In the genomic region with DNA sequence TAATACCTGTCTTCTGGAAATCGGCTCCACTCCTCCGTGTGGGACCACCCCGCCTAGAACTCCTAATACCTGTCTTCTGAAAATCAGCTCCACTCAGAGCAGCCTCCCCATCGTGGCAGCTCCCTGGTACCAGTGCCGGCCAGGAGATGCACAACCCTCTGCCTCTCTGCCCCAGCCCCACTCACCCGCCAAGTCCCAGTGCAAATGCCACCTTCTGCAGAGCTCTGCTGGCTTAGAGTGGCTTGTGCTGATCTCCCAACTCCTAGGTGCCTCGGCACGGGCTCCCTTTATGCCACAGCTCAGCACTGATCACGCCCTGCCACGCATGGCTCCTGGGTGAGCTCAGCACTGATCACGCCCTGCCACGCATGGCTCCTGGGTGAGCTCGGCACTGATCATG, we compare ENCODE assay signal across 34 cellular contexts.
"Had no signal": no experiment of that assay in that cellular context is flagged by ENCODE, and none has a peak within 500 bp of the region (broad histone marks: within the 10 kb centered on the region; RNA-seq: fewer than 3 reads in every experiment).

No MANE protein-coding gene starts in this region.

- H3K27me3 ChIP-seq: brain microvascular endothelial cell, Peyer's patch had no signal

- H3K4me3 Mint-ChIP-seq: activated CD8-positive, alpha-beta T cell treated with anti-CD3 and anti-CD28 coated beads for 36 hours; activated naive CD8-positive, alpha-beta T cell treated with anti-CD3 and anti-CD28 coated beads, Interleukin-2, amount 50 U/mL, for 24 hours; activated T-cell treated with anti-CD3 and anti-CD28 coated beads, Interleukin-2, amount 50 U/mL, for 72 hours; activated T-helper 17 cell treated with anti-CD3 and anti-CD28 coated beads, Interleukin-2, amount 50 U/mL, for 72 hours; central memory CD8-positive, alpha-beta T cell had no signal

- H3K4me1 Mint-ChIP-seq: IgD-negative memory B cell had no signal

- H3K4me3 ChIP-seq: Peyer's patch had no signal

- H3K9me3 ChIP-seq: Peyer's patch had no signal

- H3K4me1 ChIP-seq: Peyer's patch had no signal

- H3K27ac ChIP-seq: brain microvascular endothelial cell, Peyer's patch, RWPE1, WERI-Rb-1 had no signal

- H3K9me3 Mint-ChIP-seq: activated CD8-positive, alpha-beta T cell treated with anti-CD3 and anti-CD28 coated beads for 36 hours; activated naive CD4-positive, alpha-beta T cell treated with anti-CD3 and anti-CD28 coated beads, Interleukin-2, amount 50 U/mL, for 72 hours; activated naive CD8-positive, alpha-beta T cell treated with anti-CD3 and anti-CD28 coated beads, Interleukin-2, amount 50 U/mL, for 24 hours; activated T-cell treated with anti-CD3 and anti-CD28 coated beads, Interleukin-2, amount 50 U/mL, for 72 hours; activated T-helper 17 cell treated with anti-CD3 and anti-CD28 coated beads, Interleukin-2, amount 50 U/mL, for 72 hours; central memory CD8-positive, alpha-beta T cell; IgD-negative memory B cell had no signal

- H3K27ac Mint-ChIP-seq: activated CD8-positive, alpha-beta T cell treated with anti-CD3 and anti-CD28 coated beads for 36 hours; activated naive CD8-positive, alpha-beta T cell treated with anti-CD3 and anti-CD28 coated beads, Interleukin-2, amount 50 U/mL, for 24 hours; activated T-cell treated with anti-CD3 and anti-CD28 coated beads, Interleukin-2, amount 50 U/mL, for 72 hours; IgD-negative memory B cell had no signal

- H3K36me3 Mint-ChIP-seq: activated naive CD4-positive, alpha-beta T cell treated with anti-CD3 and anti-CD28 coated beads, Interleukin-2, amount 50 U/mL, for 72 hours had no signal

- ATAC-seq: activated CD8-positive, alpha-beta T cell treated with anti-CD3 and anti-CD28 coated beads for 36 hours; activated naive CD4-positive, alpha-beta T cell treated with anti-CD3 and anti-CD28 coated beads, Interleukin-2, amount 50 U/mL, for 72 hours; activated naive CD8-positive, alpha-beta T cell treated with anti-CD3 and anti-CD28 coated beads, Interleukin-2, amount 50 U/mL, for 24 hours; activated T-helper 17 cell treated with anti-CD3 and anti-CD28 coated beads, Interleukin-2, amount 50 U/mL, for 72 hours; PC-3; Right ventricle myocardium inferior had no signal

- DNase-seq: activated CD4-positive, alpha-beta T cell treated with anti-CD3 and anti-CD28 coated beads for 1 hour; activated CD4-positive, alpha-beta T cell treated with anti-CD3 and anti-CD28 coated beads for 48 hours; activated CD4-positive, alpha-beta T cell treated with anti-CD3 and anti-CD28 coated beads, Interleukin-2, amount 50 U/mL, for 4 hours; activated CD4-positive, CD25-positive, alpha-beta regulatory T cell; activated CD8-positive, alpha-beta T cell treated with anti-CD3 and anti-CD28 coated beads for 36 hours; activated effector memory CD4-positive, alpha-beta T cell treated with anti-CD3 and anti-CD28 coated beads, Interleukin-2, amount 50 U/mL, for 16 hours; activated naive CD4-positive, alpha-beta T cell; activated naive CD8-positive, alpha-beta T cell treated with anti-CD3 and anti-CD28 coated beads, Interleukin-2, amount 50 U/mL, for 24 hours; activated T-cell treated with anti-CD3 and anti-CD28 coated beads, Interleukin-2, amount 50 U/mL, for 1 hour; activated T-cell treated with anti-CD3 and anti-CD28 coated beads, Interleukin-2, amount 50 U/mL, for 72 hours; aorta; brain microvascular endothelial cell; Karpas-422; KBM-7; NCI-H1105; NCI-H1417 treated with DMSO at 0.1 percent for 48 hours; NCI-H187 treated with DMSO at 0.1 percent for 48 hours; NCI-H2081 treated with DMSO at 0.1 percent for 48 hours; NCI-H345; NCI-H524 treated with DMSO at 0.1 percent for 48 hours; NCI-H748 treated with DMSO at 0.1 percent for 48 hours; NK-92 treated with Interleukin-12 subunit alpha and Interleukin-12 subunit beta, amount 100 ng/mL, for 24 hours; PC-3; Peyer's patch; SW 1271; T-helper 1 cell; T-helper 9 cell; WERI-Rb-1 had no signal

- H3K27me3 Mint-ChIP-seq: activated CD8-positive, alpha-beta T cell treated with anti-CD3 and anti-CD28 coated beads for 36 hours; activated naive CD8-positive, alpha-beta T cell treated with anti-CD3 and anti-CD28 coated beads, Interleukin-2, amount 50 U/mL, for 24 hours; activated T-helper 17 cell treated with anti-CD3 and anti-CD28 coated beads, Interleukin-2, amount 50 U/mL, for 72 hours; central memory CD8-positive, alpha-beta T cell; IgD-negative memory B cell had no signal
